Comparison of ENCODE assay signal across 1 cellular context in the genomic region with DNA sequence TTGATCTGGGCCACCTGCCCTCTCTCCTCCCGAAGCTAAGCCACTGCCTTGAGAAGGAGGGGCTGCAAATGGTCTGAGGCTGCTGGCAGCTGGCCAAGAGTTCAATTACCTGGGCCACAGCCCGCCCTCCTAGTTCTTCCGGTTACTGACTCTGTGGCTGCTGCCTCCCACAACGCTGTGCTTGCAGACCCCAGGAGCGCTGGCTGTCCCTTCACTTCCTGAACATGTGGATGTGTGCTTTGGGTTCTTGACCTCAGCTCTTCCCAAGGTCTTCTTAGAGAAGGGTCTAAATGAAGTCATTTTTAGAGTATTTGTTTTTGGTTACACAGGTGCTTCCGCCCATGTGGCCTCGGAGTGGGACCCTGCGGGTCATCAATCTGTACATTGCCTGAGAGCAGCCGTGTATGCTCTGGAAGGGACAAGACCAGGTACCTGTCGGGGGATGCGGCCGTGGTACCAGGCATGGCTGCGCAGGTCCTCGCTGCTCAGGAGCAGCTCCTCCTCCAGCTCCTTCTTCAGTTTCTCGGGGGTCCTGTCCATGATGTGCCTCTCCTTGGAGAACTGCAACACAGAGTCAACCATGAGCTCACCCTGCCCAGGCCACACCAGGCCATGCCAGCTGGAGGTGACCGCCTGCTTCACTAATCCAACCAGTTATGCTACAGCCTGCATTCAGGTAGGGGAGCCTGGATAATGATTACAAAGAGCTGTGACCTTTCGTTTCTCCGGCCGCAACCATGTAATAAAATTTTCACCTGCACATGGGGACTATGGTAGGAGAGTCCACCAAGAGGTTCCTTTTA.
A peak's percentile ranks its signal among the peaks of the same experiment; 100 is the strongest.
TF ChIP-seq lines count a peak whose summit lies in the region.

No MANE protein-coding gene starts in this region.

TF ChIP-seq in HepG2, 621 proteins besides CTCF, POLR2A, EP300 and RAD21 (continued from another document and continues in another):
- no peak for TF ChIP-seq ZNF34 (CRISPR knock-in tag; IDR thresholded peaks at IDR 0.05; ENCODE audit: borderline replicate concordance)
- TF ChIP-seq, protein P1, sequence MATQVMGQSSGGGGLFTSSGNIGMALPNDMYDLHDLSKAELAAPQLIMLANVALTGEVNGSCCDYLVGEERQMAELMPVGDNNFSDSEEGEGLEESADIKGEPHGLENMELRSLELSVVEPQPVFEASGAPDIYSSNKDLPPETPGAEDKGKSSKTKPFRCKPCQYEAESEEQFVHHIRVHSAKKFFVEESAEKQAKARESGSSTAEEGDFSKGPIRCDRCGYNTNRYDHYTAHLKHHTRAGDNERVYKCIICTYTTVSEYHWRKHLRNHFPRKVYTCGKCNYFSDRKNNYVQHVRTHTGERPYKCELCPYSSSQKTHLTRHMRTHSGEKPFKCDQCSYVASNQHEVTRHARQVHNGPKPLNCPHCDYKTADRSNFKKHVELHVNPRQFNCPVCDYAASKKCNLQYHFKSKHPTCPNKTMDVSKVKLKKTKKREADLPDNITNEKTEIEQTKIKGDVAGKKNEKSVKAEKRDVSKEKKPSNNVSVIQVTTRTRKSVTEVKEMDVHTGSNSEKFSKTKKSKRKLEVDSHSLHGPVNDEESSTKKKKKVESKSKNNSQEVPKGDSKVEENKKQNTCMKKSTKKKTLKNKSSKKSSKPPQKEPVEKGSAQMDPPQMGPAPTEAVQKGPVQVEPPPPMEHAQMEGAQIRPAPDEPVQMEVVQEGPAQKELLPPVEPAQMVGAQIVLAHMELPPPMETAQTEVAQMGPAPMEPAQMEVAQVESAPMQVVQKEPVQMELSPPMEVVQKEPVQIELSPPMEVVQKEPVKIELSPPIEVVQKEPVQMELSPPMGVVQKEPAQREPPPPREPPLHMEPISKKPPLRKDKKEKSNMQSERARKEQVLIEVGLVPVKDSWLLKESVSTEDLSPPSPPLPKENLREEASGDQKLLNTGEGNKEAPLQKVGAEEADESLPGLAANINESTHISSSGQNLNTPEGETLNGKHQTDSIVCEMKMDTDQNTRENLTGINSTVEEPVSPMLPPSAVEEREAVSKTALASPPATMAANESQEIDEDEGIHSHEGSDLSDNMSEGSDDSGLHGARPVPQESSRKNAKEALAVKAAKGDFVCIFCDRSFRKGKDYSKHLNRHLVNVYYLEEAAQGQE (IDR thresholded peaks at IDR 0.05; ENCODE audit: borderline replicate concordance in 1 of 2, low read depth in 1 of 2, low read length in 2 of 2): no peak; a peak in 1 of 4 replicates
- TF ChIP-seq, protein P2, sequence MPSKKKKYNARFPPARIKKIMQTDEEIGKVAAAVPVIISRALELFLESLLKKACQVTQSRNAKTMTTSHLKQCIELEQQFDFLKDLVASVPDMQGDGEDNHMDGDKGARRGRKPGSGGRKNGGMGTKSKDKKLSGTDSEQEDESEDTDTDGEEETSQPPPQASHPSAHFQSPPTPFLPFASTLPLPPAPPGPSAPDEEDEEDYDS (CRISPR knock-in tag; IDR thresholded peaks at IDR 0.05): peak; percentile 87
- TF ChIP-seq FOSL2 (CRISPR knock-in tag; IDR thresholded peaks at IDR 0.05): peak; percentile 77; the same call in 1 of the 2 replicates
- TF ChIP-seq, protein P3, sequence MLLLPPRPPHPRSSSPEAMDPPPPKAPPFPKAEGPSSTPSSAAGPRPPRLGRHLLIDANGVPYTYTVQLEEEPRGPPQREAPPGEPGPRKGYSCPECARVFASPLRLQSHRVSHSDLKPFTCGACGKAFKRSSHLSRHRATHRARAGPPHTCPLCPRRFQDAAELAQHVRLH (CRISPR knock-in tag; IDR thresholded peaks at IDR 0.05; ENCODE audit: borderline replicate concordance, low read depth): peak; percentile 84
- peak; percentile 2 for TF ChIP-seq IKZF4 (CRISPR knock-in tag; IDR thresholded peaks at IDR 0.05; ENCODE audit: borderline replicate concordance, low read depth, not compliant biosample characterization)
- no peak for TF ChIP-seq TBX3 (IDR thresholded peaks at IDR 0.05; ENCODE audit: borderline replicate concordance)
- TF ChIP-seq FOXA3 (CRISPR knock-in tag; IDR thresholded peaks at IDR 0.05): peak; percentile 78
- no peak; the same call in 1 of the 2 replicates for TF ChIP-seq KMT2B (CRISPR knock-in tag; IDR thresholded peaks at IDR 0.05)
- no peak for TF ChIP-seq NFRKB (IDR thresholded peaks at IDR 0.05)
- TF ChIP-seq, protein P4, sequence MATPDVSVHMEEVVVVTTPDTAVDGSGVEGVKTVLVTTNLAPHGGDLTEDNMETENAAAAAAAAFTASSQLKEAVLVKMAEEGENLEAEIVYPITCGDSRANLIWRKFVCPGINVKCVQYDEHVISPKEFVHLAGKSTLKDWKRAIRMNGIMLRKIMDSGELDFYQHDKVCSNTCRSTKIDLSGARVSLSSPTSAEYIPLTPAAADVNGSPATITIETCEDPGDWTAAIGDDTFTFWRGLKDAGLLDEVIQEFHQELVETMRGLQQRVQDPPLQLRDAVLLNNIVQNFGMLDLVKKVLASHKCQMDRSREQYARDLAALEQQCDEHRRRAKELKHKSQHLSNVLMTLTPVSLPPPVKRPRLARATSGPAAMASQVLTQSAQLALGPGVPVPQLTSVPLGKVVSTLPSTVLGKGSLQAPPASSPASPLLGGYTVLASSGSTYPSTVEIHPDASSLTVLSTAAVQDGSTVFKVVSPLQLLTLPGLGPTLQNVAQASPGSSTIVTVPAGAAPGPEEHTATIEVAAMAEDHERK (CRISPR knock-in tag; IDR thresholded peaks at IDR 0.05; ENCODE audit: low read depth): no peak
- peak; percentile 70; the same call in 1 of the 2 replicates for TF ChIP-seq SIN3A (IDR thresholded peaks at IDR 0.05; ENCODE audit: borderline replicate concordance, low read depth, low read length)
- no peak for TF ChIP-seq NPAS2 (CRISPR knock-in tag; IDR thresholded peaks at IDR 0.05; ENCODE audit: borderline replicate concordance)
- TF ChIP-seq, protein P5, sequence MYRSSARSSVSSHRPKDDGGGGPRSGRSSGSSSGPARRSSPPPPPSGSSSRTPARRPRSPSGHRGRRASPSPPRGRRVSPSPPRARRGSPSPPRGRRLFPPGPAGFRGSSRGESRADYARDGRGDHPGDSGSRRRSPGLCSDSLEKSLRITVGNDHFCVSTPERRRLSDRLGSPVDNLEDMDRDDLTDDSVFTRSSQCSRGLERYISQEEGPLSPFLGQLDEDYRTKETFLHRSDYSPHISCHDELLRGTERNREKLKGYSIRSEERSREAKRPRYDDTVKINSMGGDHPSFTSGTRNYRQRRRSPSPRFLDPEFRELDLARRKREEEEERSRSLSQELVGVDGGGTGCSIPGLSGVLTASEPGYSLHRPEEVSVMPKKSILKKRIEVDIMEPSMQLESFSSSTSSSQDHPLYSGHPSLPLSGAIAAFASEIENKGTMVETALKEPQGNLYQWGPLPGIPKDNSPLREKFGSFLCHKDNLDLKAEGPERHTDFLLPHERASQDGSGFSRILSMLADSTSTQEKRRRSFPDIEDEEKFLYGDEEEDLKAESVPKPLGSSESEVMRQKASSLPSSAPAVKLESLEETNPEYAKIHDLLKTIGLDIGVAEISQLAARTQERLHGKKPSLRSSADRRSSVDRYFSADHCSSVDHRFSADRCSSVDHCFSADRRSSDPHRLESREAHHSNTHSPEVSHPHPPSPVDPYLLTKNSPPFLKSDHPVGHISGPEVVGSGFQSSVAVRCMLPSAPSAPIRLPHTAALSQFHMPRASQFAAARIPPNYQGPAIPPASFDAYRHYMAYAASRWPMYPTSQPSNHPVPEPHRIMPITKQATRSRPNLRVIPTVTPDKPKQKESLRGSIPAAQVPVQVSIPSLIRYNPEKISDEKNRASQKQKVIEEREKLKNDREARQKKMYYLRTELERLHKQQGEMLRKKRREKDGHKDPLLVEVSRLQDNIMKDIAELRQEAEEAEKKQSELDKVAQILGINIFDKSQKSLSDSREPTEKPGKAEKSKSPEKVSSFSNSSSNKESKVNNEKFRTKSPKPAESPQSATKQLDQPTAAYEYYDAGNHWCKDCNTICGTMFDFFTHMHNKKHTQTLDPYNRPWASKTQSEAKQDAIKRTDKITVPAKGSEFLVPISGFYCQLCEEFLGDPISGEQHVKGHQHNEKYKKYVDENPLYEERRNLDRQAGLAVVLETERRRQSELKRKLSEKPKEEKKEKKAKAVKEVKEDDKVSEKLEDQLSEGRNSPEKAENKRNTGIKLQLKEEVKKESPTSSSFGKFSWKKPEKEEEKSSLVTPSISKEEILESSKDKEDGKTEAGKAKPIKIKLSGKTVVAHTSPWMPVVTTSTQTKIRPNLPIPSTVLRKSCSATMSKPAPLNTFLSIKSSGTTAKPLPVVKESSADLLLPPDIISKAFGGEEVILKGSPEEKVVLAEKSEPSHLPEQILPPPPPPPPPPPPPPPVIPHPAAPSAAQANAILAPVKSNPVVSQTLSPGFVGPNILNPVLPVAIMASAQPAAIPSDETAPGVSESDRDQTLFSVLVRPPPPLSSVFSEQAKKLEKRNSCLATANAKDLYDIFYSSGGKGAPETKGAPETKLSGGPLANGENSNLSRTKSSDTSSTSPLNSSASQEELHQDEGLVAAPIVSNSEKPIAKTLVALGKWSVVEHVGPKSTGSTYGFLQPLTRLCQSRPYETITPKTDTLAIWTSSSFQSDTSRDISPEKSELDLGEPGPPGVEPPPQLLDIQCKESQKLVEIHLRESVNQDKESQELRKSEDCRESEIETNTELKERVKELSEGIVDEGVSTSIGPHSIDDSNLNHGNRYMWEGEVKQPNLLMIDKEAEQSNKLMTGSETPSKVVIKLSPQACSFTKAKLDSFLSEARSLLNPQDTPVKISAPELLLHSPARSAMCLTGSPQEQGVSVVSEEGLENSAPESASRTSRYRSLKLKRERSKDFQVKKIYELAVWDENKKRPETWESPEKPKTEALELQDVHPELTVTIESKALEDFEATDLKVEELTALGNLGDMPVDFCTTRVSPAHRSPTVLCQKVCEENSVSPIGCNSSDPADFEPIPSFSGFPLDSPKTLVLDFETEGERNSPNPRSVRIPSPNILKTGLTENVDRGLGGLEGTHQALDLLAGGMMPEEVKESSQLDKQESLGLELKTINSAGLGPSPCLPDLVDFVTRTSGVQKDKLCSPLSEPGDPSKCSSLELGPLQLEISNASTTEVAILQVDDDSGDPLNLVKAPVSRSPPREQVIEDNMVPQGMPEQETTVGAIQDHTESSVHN (CRISPR knock-in tag; IDR thresholded peaks at IDR 0.05): peak; percentile 67; the same call in 1 of the 2 replicates
- TF ChIP-seq, protein P6, sequence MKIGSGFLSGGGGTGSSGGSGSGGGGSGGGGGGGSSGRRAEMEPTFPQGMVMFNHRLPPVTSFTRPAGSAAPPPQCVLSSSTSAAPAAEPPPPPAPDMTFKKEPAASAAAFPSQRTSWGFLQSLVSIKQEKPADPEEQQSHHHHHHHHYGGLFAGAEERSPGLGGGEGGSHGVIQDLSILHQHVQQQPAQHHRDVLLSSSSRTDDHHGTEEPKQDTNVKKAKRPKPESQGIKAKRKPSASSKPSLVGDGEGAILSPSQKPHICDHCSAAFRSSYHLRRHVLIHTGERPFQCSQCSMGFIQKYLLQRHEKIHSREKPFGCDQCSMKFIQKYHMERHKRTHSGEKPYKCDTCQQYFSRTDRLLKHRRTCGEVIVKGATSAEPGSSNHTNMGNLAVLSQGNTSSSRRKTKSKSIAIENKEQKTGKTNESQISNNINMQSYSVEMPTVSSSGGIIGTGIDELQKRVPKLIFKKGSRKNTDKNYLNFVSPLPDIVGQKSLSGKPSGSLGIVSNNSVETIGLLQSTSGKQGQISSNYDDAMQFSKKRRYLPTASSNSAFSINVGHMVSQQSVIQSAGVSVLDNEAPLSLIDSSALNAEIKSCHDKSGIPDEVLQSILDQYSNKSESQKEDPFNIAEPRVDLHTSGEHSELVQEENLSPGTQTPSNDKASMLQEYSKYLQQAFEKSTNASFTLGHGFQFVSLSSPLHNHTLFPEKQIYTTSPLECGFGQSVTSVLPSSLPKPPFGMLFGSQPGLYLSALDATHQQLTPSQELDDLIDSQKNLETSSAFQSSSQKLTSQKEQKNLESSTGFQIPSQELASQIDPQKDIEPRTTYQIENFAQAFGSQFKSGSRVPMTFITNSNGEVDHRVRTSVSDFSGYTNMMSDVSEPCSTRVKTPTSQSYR (CRISPR knock-in tag; IDR thresholded peaks at IDR 0.05; ENCODE audit: borderline replicate concordance): no peak; the same call in 1 of the 2 replicates
- TF ChIP-seq GTF3A (CRISPR knock-in tag; conservative IDR thresholded peaks at IDR 0.05): no peak
- TF ChIP-seq, protein P7, sequence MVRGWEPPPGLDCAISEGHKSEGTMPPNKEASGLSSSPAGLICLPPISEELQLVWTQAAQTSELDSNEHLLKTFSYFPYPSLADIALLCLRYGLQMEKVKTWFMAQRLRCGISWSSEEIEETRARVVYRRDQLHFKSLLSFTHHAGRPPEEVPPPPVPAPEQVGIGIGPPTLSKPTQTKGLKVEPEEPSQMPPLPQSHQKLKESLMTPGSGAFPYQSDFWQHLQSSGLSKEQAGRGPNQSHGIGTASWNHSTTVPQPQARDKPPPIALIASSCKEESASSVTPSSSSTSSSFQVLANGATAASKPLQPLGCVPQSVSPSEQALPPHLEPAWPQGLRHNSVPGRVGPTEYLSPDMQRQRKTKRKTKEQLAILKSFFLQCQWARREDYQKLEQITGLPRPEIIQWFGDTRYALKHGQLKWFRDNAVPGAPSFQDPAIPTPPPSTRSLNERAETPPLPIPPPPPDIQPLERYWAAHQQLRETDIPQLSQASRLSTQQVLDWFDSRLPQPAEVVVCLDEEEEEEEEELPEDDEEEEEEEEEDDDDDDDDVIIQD (CRISPR knock-in tag; IDR thresholded peaks at IDR 0.05; ENCODE audit: low read depth): 0 out of 2 replicates have a peak, but pooled peaks have one; percentile 59
- no peak for TF ChIP-seq ZNF619 (CRISPR knock-in tag; IDR thresholded peaks at IDR 0.05)
- TF ChIP-seq MXD4 (CRISPR knock-in tag; IDR thresholded peaks at IDR 0.05): peak; percentile 32
- no peak; the same call in 1 of the 2 replicates for TF ChIP-seq ZNF761 (CRISPR knock-in tag; conservative IDR thresholded peaks at IDR 0.05)
- TF ChIP-seq TGIF2 (CRISPR knock-in tag; IDR thresholded peaks at IDR 0.05): peak; percentile 48; the same call in 1 of the 2 replicates
- TF ChIP-seq, protein P8, sequence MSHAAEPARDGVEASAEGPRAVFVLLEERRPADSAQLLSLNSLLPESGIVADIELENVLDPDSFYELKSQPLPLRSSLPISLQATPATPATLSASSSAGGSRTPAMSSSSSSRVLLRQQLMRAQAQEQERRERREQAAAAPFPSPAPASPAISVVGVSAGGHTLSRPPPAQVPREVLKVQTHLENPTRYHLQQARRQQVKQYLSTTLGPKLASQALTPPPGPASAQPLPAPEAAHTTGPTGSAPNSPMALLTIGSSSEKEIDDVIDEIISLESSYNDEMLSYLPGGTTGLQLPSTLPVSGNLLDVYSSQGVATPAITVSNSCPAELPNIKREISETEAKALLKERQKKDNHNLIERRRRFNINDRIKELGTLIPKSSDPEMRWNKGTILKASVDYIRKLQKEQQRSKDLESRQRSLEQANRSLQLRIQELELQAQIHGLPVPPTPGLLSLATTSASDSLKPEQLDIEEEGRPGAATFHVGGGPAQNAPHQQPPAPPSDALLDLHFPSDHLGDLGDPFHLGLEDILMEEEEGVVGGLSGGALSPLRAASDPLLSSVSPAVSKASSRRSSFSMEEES (CRISPR knock-in tag; IDR thresholded peaks at IDR 0.05): no peak; the same call in 1 of the 2 replicates
- peak; percentile 56 for TF ChIP-seq KAT8 (CRISPR knock-in tag; IDR thresholded peaks at IDR 0.05)
- TF ChIP-seq ELF1 (CRISPR knock-in tag; IDR thresholded peaks at IDR 0.05): peak; percentile 94
- TF ChIP-seq ZNF841 (CRISPR knock-in tag; IDR thresholded peaks at IDR 0.05; ENCODE audit: borderline replicate concordance): no peak
- TF ChIP-seq ZNF207 (IDR thresholded peaks at IDR 0.05; ENCODE audit: borderline replicate concordance): no peak
- no peak for TF ChIP-seq NFE2L2 (IDR thresholded peaks at IDR 0.05; ENCODE audit: low read length)
- no peak for TF ChIP-seq MYNN (CRISPR knock-in tag; IDR thresholded peaks at IDR 0.05; ENCODE audit: low read depth)
- TF ChIP-seq SRSF4 (IDR thresholded peaks at IDR 0.05; ENCODE audit: low read depth, low read length, poor library complexity, severe bottlenecking): no peak
- no peak; the same call in 1 of the 2 replicates for TF ChIP-seq ZSCAN9 (CRISPR knock-in tag; IDR thresholded peaks at IDR 0.05; ENCODE audit: borderline replicate concordance)
